Comparison of ENCODE assay signal across 8 cellular contexts in genomic region chr2:201182650-201183372, GRCh38. TPM values are rescaled to one million over a fixed set of nuclear protein-coding genes. Genes with fewer than 3 reads are reported as not detected.
DNase-seq lines count a peak whose midpoint lies in the region; ATAC-seq and TF ChIP-seq lines count a peak whose summit lies in the region.

A gene with protein sequence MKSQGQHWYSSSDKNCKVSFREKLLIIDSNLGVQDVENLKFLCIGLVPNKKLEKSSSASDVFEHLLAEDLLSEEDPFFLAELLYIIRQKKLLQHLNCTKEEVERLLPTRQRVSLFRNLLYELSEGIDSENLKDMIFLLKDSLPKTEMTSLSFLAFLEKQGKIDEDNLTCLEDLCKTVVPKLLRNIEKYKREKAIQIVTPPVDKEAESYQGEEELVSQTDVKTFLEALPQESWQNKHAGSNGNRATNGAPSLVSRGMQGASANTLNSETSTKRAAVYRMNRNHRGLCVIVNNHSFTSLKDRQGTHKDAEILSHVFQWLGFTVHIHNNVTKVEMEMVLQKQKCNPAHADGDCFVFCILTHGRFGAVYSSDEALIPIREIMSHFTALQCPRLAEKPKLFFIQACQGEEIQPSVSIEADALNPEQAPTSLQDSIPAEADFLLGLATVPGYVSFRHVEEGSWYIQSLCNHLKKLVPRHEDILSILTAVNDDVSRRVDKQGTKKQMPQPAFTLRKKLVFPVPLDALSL (plus strand): TSS chr2:201183141. CDS start chr2:201185778, 2,637 bp downstream.

- CTCF ChIA-PET in activated naive CD4-positive, alpha-beta T cell treated with anti-CD3 and anti-CD28 coated beads, Interleukin-2, amount 10 ng/mL, durations not matched to agents 7 days and 5 days (lab: Charles Lee): interaction anchor here (0.8 to 3.7 kb wide), 27 partner anchors 9 to 294 kb away, joined by 3 to 202 read pairs (median 5); partner anchors contain the start of genes FLACC1, HYCC2, NIF3L1 and ORC2
- CTCF ChIA-PET in activated CD8-positive, alpha-beta T cell treated with anti-CD3 and anti-CD28 coated beads, Interleukin-2, amount 10 ng/mL, durations not matched to agents 7 days and 5 days (lab: Charles Lee): interaction anchor here (0.7 to 9.0 kb wide), 47 partner anchors 11 to 470 kb away, joined by 3 to 455 read pairs (median 4); partner anchors contain the start of genes CASP8, CFLAR, NIF3L1 and ORC2

- H3K4me3 ChIP-seq in H7 (ENCODE audit: insufficient read depth, low read depth, low read length) (peak within 1 kb of the TSS; percentile 2; the same call in 1 of the 2 replicates), sigmoid colon (peak within 1 kb of the TSS; percentile 12 to 35 (median 28))

- H3K4me1 Mint-ChIP-seq in activated naive CD4-positive, alpha-beta T cell treated with anti-CD3 and anti-CD28 coated beads, Interleukin-2, amount 10 ng/mL, durations not matched to agents 7 days and 5 days: peaks cover 41% of the 10 kb centered on the region
- peaks cover 46% of the 10 kb centered on the region for H3K4me1 Mint-ChIP-seq in activated CD8-positive, alpha-beta T cell treated with anti-CD3 and anti-CD28 coated beads, Interleukin-2, amount 10 ng/mL, durations not matched to agents 7 days and 5 days (ENCODE audit: low read depth)

- H3K27me3 ChIP-seq in H7 (ENCODE audit: control insufficient read depth, insufficient read depth, low read length) (no peaks in the 10 kb centered on the region), sigmoid colon (no peaks in the 10 kb centered on the region)

- no peaks in the 10 kb centered on the region for H3K36me3 ChIP-seq in H7 (replicated peaks; ENCODE audit: control insufficient read depth, insufficient read depth, low read length)
- no peaks in the 10 kb centered on the region for H3K36me3 ChIP-seq in sigmoid colon

- peak; percentile 51 for DNase-seq in activated naive CD4-positive, alpha-beta T cell treated with anti-CD3 and anti-CD28 coated beads, Interleukin-2, amount 10 ng/mL, durations not matched to agents 7 days and 5 days
- DNase-seq in activated naive CD4-positive, alpha-beta T cell treated with anti-CD3 and anti-CD28 coated beads, Interleukin-2, amount 50 U/mL, for 16 hours: no peak
- DNase-seq in H7 (peak; percentile 61), LHCN-M2 (ENCODE audit: low read depth) (peak; percentile 43), left ventricle myocardium superior (no peak), sigmoid colon (no peak)
- peak; percentile 60 for DNase-seq in activated CD8-positive, alpha-beta T cell treated with anti-CD3 and anti-CD28 coated beads, Interleukin-2, amount 10 ng/mL, durations not matched to agents 7 days and 5 days
- DNase-seq in activated effector memory CD4-positive, alpha-beta T cell treated with Interleukin-2 at 50 U/mL for 16 hours: no peak

- H3K36me3 Mint-ChIP-seq in activated naive CD4-positive, alpha-beta T cell treated with anti-CD3 and anti-CD28 coated beads, Interleukin-2, amount 10 ng/mL, durations not matched to agents 7 days and 5 days: peaks cover 40% of the 10 kb centered on the region
- H3K36me3 Mint-ChIP-seq in activated CD8-positive, alpha-beta T cell treated with anti-CD3 and anti-CD28 coated beads, Interleukin-2, amount 10 ng/mL, durations not matched to agents 7 days and 5 days (ENCODE audit: low read depth): peaks cover 42% of the 10 kb centered on the region

- no peak for TF ChIP-seq CTCF in sigmoid colon (IDR thresholded peaks at IDR 0.05)

- no peaks in the 10 kb centered on the region for H3K27me3 Mint-ChIP-seq in activated naive CD4-positive, alpha-beta T cell treated with anti-CD3 and anti-CD28 coated beads, Interleukin-2, amount 10 ng/mL, durations not matched to agents 7 days and 5 days
- no peaks in the 10 kb centered on the region for H3K27me3 Mint-ChIP-seq in activated CD8-positive, alpha-beta T cell treated with anti-CD3 and anti-CD28 coated beads, Interleukin-2, amount 10 ng/mL, durations not matched to agents 7 days and 5 days (ENCODE audit: low read depth)

- no peak for TF ChIP-seq EP300 in sigmoid colon (IDR thresholded peaks at IDR 0.05)

- 6 to 21% methylated on average over 11 of the region's 11 CpGs for WGBS in sigmoid colon, 2 donors

- H3K27ac ChIP-seq in sigmoid colon: peak within 1 kb of the TSS; percentile 36 to 57 (median 44)

- no peaks in the 10 kb centered on the region for H3K4me1 ChIP-seq in sigmoid colon

- TF ChIP-seq POLR2A in sigmoid colon (IDR thresholded peaks at IDR 0.05): peak in 1 of 2 donors; percentile 46

- peak within 1 kb of the TSS; percentile 87 for H3K4me3 Mint-ChIP-seq in activated naive CD4-positive, alpha-beta T cell treated with anti-CD3 and anti-CD28 coated beads, Interleukin-2, amount 10 ng/mL, durations not matched to agents 7 days and 5 days
- H3K4me3 Mint-ChIP-seq in activated CD8-positive, alpha-beta T cell treated with anti-CD3 and anti-CD28 coated beads, Interleukin-2, amount 10 ng/mL, durations not matched to agents 7 days and 5 days: peak within 1 kb of the TSS; percentile 97

- peak within 1 kb of the TSS; percentile 92 for H3K27ac Mint-ChIP-seq in activated naive CD4-positive, alpha-beta T cell treated with anti-CD3 and anti-CD28 coated beads, Interleukin-2, amount 10 ng/mL, durations not matched to agents 7 days and 5 days
- H3K27ac Mint-ChIP-seq in activated CD8-positive, alpha-beta T cell treated with anti-CD3 and anti-CD28 coated beads, Interleukin-2, amount 10 ng/mL, durations not matched to agents 7 days and 5 days: peak within 1 kb of the TSS; percentile 93

- no peaks in the 10 kb centered on the region for H3K9me3 ChIP-seq in sigmoid colon

- POLR2A ChIA-PET in activated CD8-positive, alpha-beta T cell treated with anti-CD3 and anti-CD28 coated beads, Interleukin-2, amount 10 ng/mL, durations not matched to agents 7 days and 5 days (lab: Charles Lee): interaction anchor here (0.5 to 2.6 kb wide), 28 partner anchors 9 to 334 kb away, joined by 3 to 97 read pairs (median 4); partner anchors contain the start of genes CASP8, CFLAR, CLK1 and NIF3L1

- no peaks in the 10 kb centered on the region for H3K9me3 Mint-ChIP-seq in activated naive CD4-positive, alpha-beta T cell treated with anti-CD3 and anti-CD28 coated beads, Interleukin-2, amount 10 ng/mL, durations not matched to agents 7 days and 5 days
- no peaks in the 10 kb centered on the region for H3K9me3 Mint-ChIP-seq in activated CD8-positive, alpha-beta T cell treated with anti-CD3 and anti-CD28 coated beads, Interleukin-2, amount 10 ng/mL, durations not matched to agents 7 days and 5 days (ENCODE audit: insufficient read depth)

- peak; percentile 79 for ATAC-seq in activated CD8-positive, alpha-beta T cell treated with anti-CD3 and anti-CD28 coated beads, Interleukin-2, amount 10 ng/mL, durations not matched to agents 7 days and 5 days
- peak; percentile 77 for ATAC-seq in left ventricle myocardium superior

- intact Hi-C loops in left ventricle myocardium superior (cut with micrococcal nuclease): loop anchor here (2.0 kb wide), 1 partner anchor 50 kb away; no protein-coding TSS in a partner anchor
- intact Hi-C loops in sigmoid colon (cut with DNase I): no loop called here

RNA-seq across cellular contexts. Expression of the gene that starts here (rescaled TPM):
- total RNA-seq in H7 (2014; rRNA removed; shearing (Covaris generic)): 5.1 and 5.4 TPM in 2 replicates
- total RNA-seq in LHCN-M2 (2014; rRNA removed): 0.38 and 0.52 TPM in 2 replicates
- 0.17 TPM for polyA plus RNA-seq in LHCN-M2 (2012)
- 10 to 100 TPM; 40.7 to 42.8 TPM for total RNA-seq in activated CD8-positive, alpha-beta T cell treated with anti-CD3 and anti-CD28 coated beads, Interleukin-2, amount 10 ng/mL, durations not matched to agents 7 days and 5 days
- 6.4 TPM for total RNA-seq in left ventricle myocardium superior
- total RNA-seq in sigmoid colon: 10 to 100 TPM in 1 of 4 donors, 1 to 10 TPM in 3; 3.9 to 18.3 (median 5.0) TPM
- polyA plus RNA-seq in sigmoid colon: 10 to 100 TPM; 11.4 to 26.9 (median 18.0) TPM

Comparison
In these comparisons a context has a peak if more than half of its experiments do, and no peak if none do; other contexts are left out.
1. DNase-seq: peak in activated naive CD4-positive, alpha-beta T cell treated with anti-CD3 and anti-CD28 coated beads, Interleukin-2, amount 10 ng/mL, durations not matched to agents 7 days and 5 days (single experiment), H7 (single experiment) and activated CD8-positive, alpha-beta T cell treated with anti-CD3 and anti-CD28 coated beads, Interleukin-2, amount 10 ng/mL, durations not matched to agents 7 days and 5 days (single experiment); none in activated naive CD4-positive, alpha-beta T cell treated with anti-CD3 and anti-CD28 coated beads, Interleukin-2, amount 50 U/mL, for 16 hours (single experiment), left ventricle myocardium superior (single experiment), sigmoid colon (single experiment) and activated effector memory CD4-positive, alpha-beta T cell treated with Interleukin-2 at 50 U/mL for 16 hours (single experiment).
2. Peak in DNase-seq in LHCN-M2; RNA of the gene not detected or under 1 TPM.